In the genomic region with DNA sequence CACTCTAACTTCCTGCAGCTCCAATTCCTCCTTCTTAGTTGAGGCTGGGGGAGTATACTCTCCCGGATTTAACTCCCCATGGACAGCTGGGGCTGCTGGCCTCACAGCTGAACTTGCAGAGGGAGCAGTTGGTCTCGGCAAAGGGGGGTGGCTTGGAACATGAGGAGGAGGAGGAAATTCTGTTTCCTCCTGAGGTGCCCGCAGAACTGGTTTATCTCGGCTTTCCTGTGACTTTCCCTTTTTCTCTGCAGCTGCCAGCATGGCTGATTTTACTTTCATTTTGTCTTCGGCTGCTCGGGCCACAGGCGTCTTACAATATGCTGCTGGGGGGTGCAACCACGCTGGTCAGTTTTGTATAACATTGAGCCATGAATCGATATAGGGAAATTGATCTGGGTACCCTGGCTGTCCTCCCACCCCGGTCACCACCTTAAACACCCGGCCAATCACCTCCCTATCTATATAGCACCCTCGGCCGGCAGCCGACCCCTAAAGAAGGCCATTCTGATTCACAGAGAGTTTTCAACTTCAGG, we compare ENCODE assay signal across 1 cellular context.
TF ChIP-seq lines count a peak whose summit lies in the region.

No MANE protein-coding gene starts in this region.

TF ChIP-seq in HepG2, 621 proteins besides CTCF, POLR2A, EP300 and RAD21 (continued from another document):
- no peak for TF ChIP-seq ZNF790 (CRISPR knock-in tag; IDR thresholded peaks at IDR 0.05; ENCODE audit: borderline replicate concordance)
- TF ChIP-seq ZNF20 (CRISPR knock-in tag; IDR thresholded peaks at IDR 0.05): no peak
- TF ChIP-seq ZNF775 (CRISPR knock-in tag; IDR thresholded peaks at IDR 0.05; ENCODE audit: borderline replicate concordance): no peak
- TF ChIP-seq ZNF335 (CRISPR knock-in tag; IDR thresholded peaks at IDR 0.05): no peak
- no peak for TF ChIP-seq MED13 (CRISPR knock-in tag; IDR thresholded peaks at IDR 0.05)
- TF ChIP-seq RCOR2 (CRISPR knock-in tag; IDR thresholded peaks at IDR 0.05): no peak
- TF ChIP-seq TCF7L2 (IDR thresholded peaks at IDR 0.05; ENCODE audit: low read depth, low read length): no peak
- no peak for TF ChIP-seq EHMT2 (IDR thresholded peaks at IDR 0.05; ENCODE audit: borderline replicate concordance, low read depth, low read length)
- no peak for TF ChIP-seq JUND (CRISPR knock-in tag; IDR thresholded peaks at IDR 0.05)
- TF ChIP-seq, protein P1, sequence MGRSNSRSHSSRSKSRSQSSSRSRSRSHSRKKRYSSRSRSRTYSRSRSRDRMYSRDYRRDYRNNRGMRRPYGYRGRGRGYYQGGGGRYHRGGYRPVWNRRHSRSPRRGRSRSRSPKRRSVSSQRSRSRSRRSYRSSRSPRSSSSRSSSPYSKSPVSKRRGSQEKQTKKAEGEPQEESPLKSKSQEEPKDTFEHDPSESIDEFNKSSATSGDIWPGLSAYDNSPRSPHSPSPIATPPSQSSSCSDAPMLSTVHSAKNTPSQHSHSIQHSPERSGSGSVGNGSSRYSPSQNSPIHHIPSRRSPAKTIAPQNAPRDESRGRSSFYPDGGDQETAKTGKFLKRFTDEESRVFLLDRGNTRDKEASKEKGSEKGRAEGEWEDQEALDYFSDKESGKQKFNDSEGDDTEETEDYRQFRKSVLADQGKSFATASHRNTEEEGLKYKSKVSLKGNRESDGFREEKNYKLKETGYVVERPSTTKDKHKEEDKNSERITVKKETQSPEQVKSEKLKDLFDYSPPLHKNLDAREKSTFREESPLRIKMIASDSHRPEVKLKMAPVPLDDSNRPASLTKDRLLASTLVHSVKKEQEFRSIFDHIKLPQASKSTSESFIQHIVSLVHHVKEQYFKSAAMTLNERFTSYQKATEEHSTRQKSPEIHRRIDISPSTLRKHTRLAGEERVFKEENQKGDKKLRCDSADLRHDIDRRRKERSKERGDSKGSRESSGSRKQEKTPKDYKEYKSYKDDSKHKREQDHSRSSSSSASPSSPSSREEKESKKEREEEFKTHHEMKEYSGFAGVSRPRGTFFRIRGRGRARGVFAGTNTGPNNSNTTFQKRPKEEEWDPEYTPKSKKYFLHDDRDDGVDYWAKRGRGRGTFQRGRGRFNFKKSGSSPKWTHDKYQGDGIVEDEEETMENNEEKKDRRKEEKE (IDR thresholded peaks at IDR 0.05): no peak
- TF ChIP-seq ISX (CRISPR knock-in tag; conservative IDR thresholded peaks at IDR 0.05): 0 out of 2 replicates have a peak, but pooled peaks have one; percentile 59
- no peak; the same call in 1 of the 2 replicates for TF ChIP-seq YEATS4 (CRISPR knock-in tag; IDR thresholded peaks at IDR 0.05; ENCODE audit: borderline replicate concordance)
- TF ChIP-seq PATZ1 (CRISPR knock-in tag; IDR thresholded peaks at IDR 0.05): 0 out of 2 replicates have a peak, but pooled peaks have one; percentile 37
- TF ChIP-seq DBP (CRISPR knock-in tag; IDR thresholded peaks at IDR 0.05; ENCODE audit: not compliant biosample characterization): no peak
- TF ChIP-seq ZFYVE20 (CRISPR knock-in tag; IDR thresholded peaks at IDR 0.05; ENCODE audit: borderline replicate concordance, low read depth): no peak
- no peak for TF ChIP-seq ZBTB20 (CRISPR knock-in tag; IDR thresholded peaks at IDR 0.05; ENCODE audit: borderline replicate concordance, low read depth)
- no peak for TF ChIP-seq ZNF652 (CRISPR knock-in tag; IDR thresholded peaks at IDR 0.05; ENCODE audit: borderline replicate concordance, low read depth)
- TF ChIP-seq XBP1 (CRISPR knock-in tag; IDR thresholded peaks at IDR 0.05): no peak
- no peak for TF ChIP-seq ZNF256 (CRISPR knock-in tag; conservative IDR thresholded peaks at IDR 0.05)
- TF ChIP-seq, protein P2, sequence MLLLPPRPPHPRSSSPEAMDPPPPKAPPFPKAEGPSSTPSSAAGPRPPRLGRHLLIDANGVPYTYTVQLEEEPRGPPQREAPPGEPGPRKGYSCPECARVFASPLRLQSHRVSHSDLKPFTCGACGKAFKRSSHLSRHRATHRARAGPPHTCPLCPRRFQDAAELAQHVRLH (CRISPR knock-in tag; IDR thresholded peaks at IDR 0.05; ENCODE audit: borderline replicate concordance, low read depth): 0 out of 2 replicates have a peak, but pooled peaks have one; percentile 22
- no peak for TF ChIP-seq HMG20B (CRISPR knock-in tag; conservative IDR thresholded peaks at IDR 0.05)
- TF ChIP-seq ZMYM2 (CRISPR knock-in tag; IDR thresholded peaks at IDR 0.05): no peak
- no peak for TF ChIP-seq SOX6 (IDR thresholded peaks at IDR 0.05)
- no peak for TF ChIP-seq SOX6 (CRISPR knock-in tag; IDR thresholded peaks at IDR 0.05)
- no peak for TF ChIP-seq CBX1 (IDR thresholded peaks at IDR 0.05; ENCODE audit: low read depth)
- TF ChIP-seq CREB1 (IDR thresholded peaks at IDR 0.05): no peak
- TF ChIP-seq CREB1 (CRISPR knock-in tag; IDR thresholded peaks at IDR 0.05): no peak
- TF ChIP-seq KLF15 (CRISPR knock-in tag; IDR thresholded peaks at IDR 0.05; ENCODE audit: borderline replicate concordance): no peak
- no peak for TF ChIP-seq CHCHD3 (CRISPR knock-in tag; IDR thresholded peaks at IDR 0.05)
- no peak for TF ChIP-seq SIN3B (IDR thresholded peaks at IDR 0.05; ENCODE audit: low read length)
- TF ChIP-seq ZNF205 (CRISPR knock-in tag; IDR thresholded peaks at IDR 0.05): no peak
